24 cellular contexts compared by ENCODE assay signal in genomic region chr2:47050021-47050760, GRCh38.
DNase-seq lines count a peak whose midpoint lies in the region; ATAC-seq, FAIRE-seq and TF ChIP-seq lines count a peak whose summit lies in the region.
"Had no signal": no experiment of that assay in that cellular context is flagged by ENCODE, and none has a peak within 500 bp of the region (broad histone marks: within the 10 kb centered on the region; RNA-seq: fewer than 3 reads in every experiment).

No MANE protein-coding gene starts in this region.

- TF ChIP-seq RAD21 in K562 (CRISPR knock-in tag; conservative IDR thresholded peaks at IDR 0.05 in 1 of 2, IDR thresholded peaks at IDR 0.05 in 1 of 2) = no peak

- H3K4me1 Mint-ChIP-seq in activated CD4-positive, alpha-beta memory T cell treated with anti-CD3 and anti-CD28 coated beads for 36 hours (ENCODE audit: low read depth) = peaks cover 16% of the 10 kb centered on the region
- peaks cover 4% of the 10 kb centered on the region for H3K4me1 Mint-ChIP-seq in activated CD4-positive, alpha-beta memory T cell treated with anti-CD3 and anti-CD28 coated beads, Interleukin-2, amount 10 ng/mL, durations not matched to agents 7 days and 5 days

- H3K27ac ChIP-seq in K562 (ENCODE audit: extremely low read depth, low read depth, low read length) (no peak overlapping the region), right lobe of liver (peak overlapping the region in 1 of 3 donors; percentile 55), substantia nigra (ENCODE audit: low read depth, low read length, poor library complexity, severe bottlenecking) (peak overlapping the region; percentile 54)
- H3K27ac ChIP-seq: ovary had no signal

- peak; percentile 19 for FAIRE-seq in K562 (lab: Jason Lieb, UNC)
- FAIRE-seq: colon, endometrium, H54 had no signal

- H3K27me3 ChIP-seq in K562 (ENCODE audit: control insufficient read depth in 2 of 2, insufficient read depth in 2 of 2, low read length in 2 of 2) (no peaks in the 10 kb centered on the region), right lobe of liver (no peaks in the 10 kb centered on the region), BE2C (no peaks in the 10 kb centered on the region)
- H3K27me3 ChIP-seq: ovary had no signal

- no TSS peak for BruUV-seq in K562 (replicated peaks; lab: Mats Ljungman, UMichigan)

- no peak overlapping the region for H3K4me2 ChIP-seq in K562 (ENCODE audit: insufficient read depth, low read length)

- no peaks in the 10 kb centered on the region for H3K9me3 ChIP-seq in K562 (replicated peaks; ENCODE audit: control insufficient read depth, insufficient read depth, low read depth, low read length)
- no peaks in the 10 kb centered on the region for H3K9me3 ChIP-seq in right lobe of liver
- H3K9me3 ChIP-seq in BE2C = no peaks in the 10 kb centered on the region
- H3K9me3 ChIP-seq: ovary had no signal

- peaks cover 11% of the 10 kb centered on the region; the same call in 2 of the 3 replicates for H3K36me3 ChIP-seq in K562 (ENCODE audit: control insufficient read depth, insufficient read depth, low read length)
- H3K36me3 ChIP-seq in right lobe of liver = peaks cover 0 to 13% (median 0%) of the 10 kb centered on the region in 4 donors
- peaks cover 3% of the 10 kb centered on the region for H3K36me3 ChIP-seq in BE2C
- H3K36me3 ChIP-seq: ovary had no signal

- TF ChIP-seq POLR2A in K562 (conservative IDR thresholded peaks at IDR 0.05) = no peak
- no peak for TF ChIP-seq POLR2A in right lobe of liver (IDR thresholded peaks at IDR 0.05)

- H3K4me3 Mint-ChIP-seq in activated CD4-positive, alpha-beta memory T cell treated with anti-CD3 and anti-CD28 coated beads for 36 hours = no peak overlapping the region
- no peak overlapping the region for H3K4me3 Mint-ChIP-seq in activated CD4-positive, alpha-beta memory T cell treated with anti-CD3 and anti-CD28 coated beads, Interleukin-2, amount 10 ng/mL, durations not matched to agents 7 days and 5 days
- H3K4me3 Mint-ChIP-seq: activated naive CD8-positive, alpha-beta T cell; naive thymus-derived CD4-positive, alpha-beta T cell; T-cell; type B pancreatic cell had no signal

- H3K9ac ChIP-seq in K562 (ENCODE audit: insufficient read depth in 1 of 2, low read depth in 2 of 2, low read length in 2 of 2) = no peak overlapping the region

- H3K4me1 ChIP-seq in K562 (replicated peaks in 1 of 2; ENCODE audit: control insufficient read depth in 2 of 2, insufficient read depth in 2 of 2, low read length in 2 of 2) = peaks cover 0 to 10% of the 10 kb centered on the region in 2 experiments; a peak in 4 of 5 replicates
- peaks cover 0 to 15% (median 0%) of the 10 kb centered on the region in 4 donors for H3K4me1 ChIP-seq in right lobe of liver
- H3K4me1 ChIP-seq in BE2C = peaks cover 17% of the 10 kb centered on the region

- no peaks in the 10 kb centered on the region for H3K9me3 Mint-ChIP-seq in activated CD4-positive, alpha-beta memory T cell treated with anti-CD3 and anti-CD28 coated beads for 36 hours
- H3K9me3 Mint-ChIP-seq in activated CD4-positive, alpha-beta memory T cell treated with anti-CD3 and anti-CD28 coated beads, Interleukin-2, amount 10 ng/mL, durations not matched to agents 7 days and 5 days = no peaks in the 10 kb centered on the region
- H3K9me3 Mint-ChIP-seq: naive thymus-derived CD4-positive, alpha-beta T cell; T-cell; type B pancreatic cell had no signal

- TF ChIP-seq CTCF in K562 (IDR thresholded peaks at IDR 0.05 in 2 of 3, conservative IDR thresholded peaks at IDR 0.05 in 1 of 3; ENCODE audit: insufficient read depth in 2 of 3, low read depth in 1 of 3, low read length in 3 of 3) (no peak), right lobe of liver (IDR thresholded peaks at IDR 0.05) (no peak), BE2C (IDR thresholded peaks at IDR 0.05; ENCODE audit: low read depth, low read length) (no peak)

- no peaks in the 10 kb centered on the region for H3K9me1 ChIP-seq in K562 (ENCODE audit: control insufficient read depth, insufficient read depth, low read length)

- POLR2A ChIA-PET in activated CD4-positive, alpha-beta memory T cell treated with anti-CD3 and anti-CD28 coated beads for 36 hours (lab: Charles Lee) = interaction anchor here (0.5 to 1.0 kb wide), 2 partner anchors 21 to 100 kb away, joined by 4 read pairs; no protein-coding TSS in a partner anchor
- POLR2A ChIA-PET in activated CD4-positive, alpha-beta memory T cell treated with anti-CD3 and anti-CD28 coated beads, Interleukin-2, amount 10 ng/mL, durations not matched to agents 7 days and 5 days (lab: Charles Lee) = no interaction called here
- POLR2A ChIA-PET in K562 (lab: Yijun Ruan, JAX) = interaction anchor here (0.6 kb wide), 1 partner anchor 895 kb away, joined by 3 read pairs; no protein-coding TSS in a partner anchor

- ATAC-seq in K562 (no peak), right lobe of liver (peak; percentile 50 to 82 (median 53)), HG02623 (IDR thresholded peaks at IDR 0.05; ENCODE audit: unreplicated experiment) (no peak), HG02884 (IDR thresholded peaks at IDR 0.05; ENCODE audit: unreplicated experiment) (no peak)
- ATAC-seq: naive thymus-derived CD4-positive, alpha-beta T cell; stimulated activated naive CD8-positive, alpha-beta T cell treated with anti-CD3 and anti-CD28 coated beads, Interleukin-15, Interleukin-2, amounts not matched to agents 100 U/mL and 50 U/mL, for 24 hours; T-cell had no signal

- H3K36me3 Mint-ChIP-seq in activated CD4-positive, alpha-beta memory T cell treated with anti-CD3 and anti-CD28 coated beads for 36 hours = peaks cover 45% of the 10 kb centered on the region
- peaks cover 43% of the 10 kb centered on the region for H3K36me3 Mint-ChIP-seq in activated CD4-positive, alpha-beta memory T cell treated with anti-CD3 and anti-CD28 coated beads, Interleukin-2, amount 10 ng/mL, durations not matched to agents 7 days and 5 days (ENCODE audit: low read depth)

- in situ Hi-C loops in K562 (cut with MboI) = no loop called here

- intact Hi-C loops in activated CD4-positive, alpha-beta memory T cell treated with anti-CD3 and anti-CD28 coated beads for 36 hours (cut with micrococcal nuclease) = no loop called here
- intact Hi-C loops in K562 (cut with micrococcal nuclease) = no loop called here
- intact Hi-C loops in right lobe of liver (cut with DNase I) = no loop called here

- H3K27me3 Mint-ChIP-seq in activated CD4-positive, alpha-beta memory T cell treated with anti-CD3 and anti-CD28 coated beads for 36 hours = no peaks in the 10 kb centered on the region
- H3K27me3 Mint-ChIP-seq in activated CD4-positive, alpha-beta memory T cell treated with anti-CD3 and anti-CD28 coated beads, Interleukin-2, amount 10 ng/mL, durations not matched to agents 7 days and 5 days = no peaks in the 10 kb centered on the region
- H3K27me3 Mint-ChIP-seq: activated naive CD8-positive, alpha-beta T cell; naive thymus-derived CD4-positive, alpha-beta T cell; T-cell; type B pancreatic cell had no signal

- H3K27ac Mint-ChIP-seq in activated CD4-positive, alpha-beta memory T cell treated with anti-CD3 and anti-CD28 coated beads for 36 hours = peak overlapping the region; percentile 75
- no peak overlapping the region for H3K27ac Mint-ChIP-seq in activated CD4-positive, alpha-beta memory T cell treated with anti-CD3 and anti-CD28 coated beads, Interleukin-2, amount 10 ng/mL, durations not matched to agents 7 days and 5 days
- H3K27ac Mint-ChIP-seq: activated naive CD8-positive, alpha-beta T cell; type B pancreatic cell had no signal

- CTCF ChIA-PET in activated CD4-positive, alpha-beta memory T cell treated with anti-CD3 and anti-CD28 coated beads for 36 hours (lab: Charles Lee) = interaction anchor here (1.0 to 1.3 kb wide), 2 partner anchors 131 to 273 kb away, joined by 3 to 4 read pairs; no protein-coding TSS in a partner anchor
- CTCF ChIA-PET in activated CD4-positive, alpha-beta memory T cell treated with anti-CD3 and anti-CD28 coated beads, Interleukin-2, amount 10 ng/mL, durations not matched to agents 7 days and 5 days (lab: Charles Lee) = no interaction called here
- CTCF ChIA-PET in K562 (lab: Yijun Ruan, JAX; ENCODE audit: low intra/inter-chr PET ratio) = no interaction called here

- 60% methylated on average over 6 of the region's 6 CpGs for WGBS in K562 (ENCODE audit: insufficient coverage, low coverage, missing lambda C conversion rate)
- whole genome bisulfite sequencing in right lobe of liver (ENCODE audit: insufficient coverage, low coverage, low lambda C conversion rate, missing lambda C conversion rate) = 30% methylated on average over 2 of the region's 6 CpGs

- peaks cover 3% of the 10 kb centered on the region; the same call in 1 of the 2 replicates for H4K20me1 ChIP-seq in K562 (replicated peaks; ENCODE audit: control insufficient read depth, insufficient read depth, low read length)

- no peak overlapping the region for H3K4me3 ChIP-seq in K562
- no peak overlapping the region for H3K4me3 ChIP-seq in right lobe of liver
- H3K4me3 ChIP-seq in BE2C (ENCODE audit: low read depth, low read length) = no peak overlapping the region
- H3K4me3 ChIP-seq: ovary had no signal

- no peak overlapping the region for H2AFZ ChIP-seq in K562 (ENCODE audit: low read depth, low read length)

- TF ChIP-seq EP300 in K562 (IDR thresholded peaks at IDR 0.05; ENCODE audit: low read length) = no peak

- H3K79me2 ChIP-seq in K562 (ENCODE audit: control insufficient read depth, insufficient read depth, low read length) = no peaks in the 10 kb centered on the region

- no peak for DNase-seq in activated CD4-positive, alpha-beta memory T cell treated with anti-CD3 and anti-CD28 coated beads for 36 hours
- DNase-seq in activated CD4-positive, alpha-beta memory T cell treated with anti-CD3 and anti-CD28 coated beads, Interleukin-2, amount 10 ng/mL, durations not matched to agents 7 days and 5 days = no peak
- DNase-seq in K562 (ENCODE audit: extremely low read depth in 1 of 4, low spot score in 3 of 4) (no peak), right lobe of liver (no peak), substantia nigra (lab: John Stamatoyannopoulos, UW) (no peak), BE2C (no peak)
- DNase-seq: KBM-7; mesendoderm; MV-4-11; naive thymus-derived CD4-positive, alpha-beta T cell; NCI-H1694 treated with DMSO at 0.1 percent for 48 hours; NCI-H526 treated with DMSO at 0.1 percent for 48 hours; ovary; SHP77; stimulated activated CD4-positive, alpha-beta T cell treated with anti-CD3 and anti-CD28 coated beads, Interleukin-1b, Interleukin-23, amount 100 ng/mL, for 48 hours; stimulated activated naive CD8-positive, alpha-beta T cell treated with anti-CD3 and anti-CD28 coated beads, Interleukin-15, Interleukin-2, amounts not matched to agents 100 U/mL and 50 U/mL, for 24 hours; T-cell had no signal

TF ChIP-seq in K562, 482 proteins besides CTCF, POLR2A, EP300 and RAD21:
- TF ChIP-seq NFIC (IDR thresholded peaks at IDR 0.05) (peak; percentile 62), EWSR1 (IDR thresholded peaks at IDR 0.05; ENCODE audit: borderline replicate concordance, low read depth, partially characterized antibody) (no peak)

Comparison
In these comparisons a context has a peak if more than half of its experiments do, and no peak if none do; other contexts are left out.
1. ATAC-seq: peak in right lobe of liver (4 of 4); none in K562 (single experiment), HG02623 (single experiment) and HG02884 (single experiment).